Comparison of ENCODE assay signal across 15 cellular contexts in the genomic region with DNA sequence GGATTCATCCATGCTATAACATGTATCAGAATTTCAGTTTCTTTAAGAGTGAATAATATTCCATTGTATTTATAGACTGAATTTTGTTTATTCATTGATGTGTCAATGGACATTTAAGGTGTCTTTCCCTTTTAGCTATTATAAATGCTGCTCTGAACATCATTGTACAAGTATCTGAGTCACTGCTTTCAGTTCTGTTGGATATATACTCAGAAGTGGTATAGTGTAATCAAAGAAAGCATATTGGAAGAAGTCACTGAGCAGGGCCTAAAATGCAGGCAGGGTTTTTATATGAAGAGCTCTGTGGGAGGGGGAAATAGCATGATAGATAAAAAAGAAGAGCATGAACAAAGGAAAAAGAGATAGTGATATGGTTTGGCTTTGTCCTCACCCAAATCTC. TPM values are rescaled to one million over a fixed set of nuclear protein-coding genes. Genes with fewer than 3 reads are reported as not detected.
DNase-seq lines count a peak whose midpoint lies in the region; ATAC-seq lines count a peak whose summit lies in the region.
"Had no signal": no experiment of that assay in that cellular context is flagged by ENCODE, and none has a peak within 500 bp of the region (broad histone marks: within the 10 kb centered on the region; RNA-seq: fewer than 3 reads in every experiment).

No MANE protein-coding gene starts in this region.

- no peak overlapping the region for H3K4me3 Mint-ChIP-seq in activated CD4-positive, alpha-beta T cell treated with anti-CD3 and anti-CD28 coated beads for 36 hours
- H3K4me3 Mint-ChIP-seq in activated CD4-positive, alpha-beta T cell treated with anti-CD3 and anti-CD28 coated beads, Interleukin-2, amount 10 ng/mL, durations not matched to agents 24 days and 14 days, result no peak overlapping the region
- no peak overlapping the region for H3K4me3 Mint-ChIP-seq in activated T-cell treated with anti-CD3 and anti-CD28 coated beads, Interleukin-2, amount 50 U/mL, for 72 hours
- H3K4me3 Mint-ChIP-seq: B cell; CD4-positive, CD25-positive, alpha-beta regulatory T cell; CD8-positive, alpha-beta T cell; HFFc6 had no signal

- peak overlapping the region; percentile 9 for H3K27ac Mint-ChIP-seq in activated CD4-positive, alpha-beta T cell treated with anti-CD3 and anti-CD28 coated beads for 36 hours
- H3K27ac Mint-ChIP-seq in activated CD4-positive, alpha-beta T cell treated with anti-CD3 and anti-CD28 coated beads, Interleukin-2, amount 10 ng/mL, durations not matched to agents 24 days and 14 days, result no peak overlapping the region
- H3K27ac Mint-ChIP-seq in activated T-cell treated with anti-CD3 and anti-CD28 coated beads, Interleukin-2, amount 50 U/mL, for 72 hours, result peak overlapping the region; percentile 30
- H3K27ac Mint-ChIP-seq in activated naive CD4-positive, alpha-beta T cell treated with anti-CD3 and anti-CD28 coated beads, Interleukin-2, amount 50 U/mL, for 72 hours, result no peak overlapping the region
- H3K27ac Mint-ChIP-seq: B cell; CD4-positive, CD25-positive, alpha-beta regulatory T cell; CD8-positive, alpha-beta T cell; HFFc6 had no signal

- no peak for DNase-seq in activated CD4-positive, alpha-beta T cell treated with anti-CD3 and anti-CD28 coated beads for 36 hours
- no peak for DNase-seq in activated CD4-positive, alpha-beta T cell treated with anti-CD3 and anti-CD28 coated beads, Interleukin-2, amount 10 ng/mL, durations not matched to agents 24 days and 14 days
- DNase-seq in activated T-cell treated with anti-CD3 and anti-CD28 coated beads, Interleukin-2, amount 50 U/mL, for 72 hours, result no peak
- no peak for DNase-seq in activated T-cell treated with anti-CD3 and anti-CD28 coated beads, Interleukin-2, amount 50 U/mL, for 1 hour
- no peak for DNase-seq in activated naive CD4-positive, alpha-beta T cell treated with anti-CD3 and anti-CD28 coated beads, Interleukin-2, amount 50 U/mL, for 72 hours (ENCODE audit: low spot score in 2 of 2)
- no peak for DNase-seq in activated naive CD4-positive, alpha-beta T cell (lab: John Stamatoyannopoulos, UW)
- no peak for DNase-seq in NCI-H1436 treated with DMSO at 0.1 percent for 48 hours (lab: John Stamatoyannopoulos, UW)
- DNase-seq: Caco-2; CD4-positive, CD25-positive, alpha-beta regulatory T cell; CD8-positive, alpha-beta T cell; DMS153; DND-41; GOT3; HFFc6 had no signal

- CTCF ChIA-PET in activated CD4-positive, alpha-beta T cell treated with anti-CD3 and anti-CD28 coated beads for 36 hours (lab: Charles Lee), result no interaction called here

- peaks cover 82% of the 10 kb centered on the region for H3K36me3 Mint-ChIP-seq in activated CD4-positive, alpha-beta T cell treated with anti-CD3 and anti-CD28 coated beads for 36 hours (ENCODE audit: low read depth)
- peaks cover 77% of the 10 kb centered on the region for H3K36me3 Mint-ChIP-seq in activated CD4-positive, alpha-beta T cell treated with anti-CD3 and anti-CD28 coated beads, Interleukin-2, amount 10 ng/mL, durations not matched to agents 24 days and 14 days (ENCODE audit: low read depth)
- peaks cover 30 to 63% of the 10 kb centered on the region in 2 donors for H3K36me3 Mint-ChIP-seq in activated T-cell treated with anti-CD3 and anti-CD28 coated beads, Interleukin-2, amount 50 U/mL, for 72 hours (ENCODE audit: insufficient read depth in 2 of 2)
- peaks cover 62 to 80% of the 10 kb centered on the region in 2 donors for H3K36me3 Mint-ChIP-seq in activated naive CD4-positive, alpha-beta T cell treated with anti-CD3 and anti-CD28 coated beads, Interleukin-2, amount 50 U/mL, for 72 hours

- peaks cover 13% of the 10 kb centered on the region for H3K4me1 Mint-ChIP-seq in activated CD4-positive, alpha-beta T cell treated with anti-CD3 and anti-CD28 coated beads for 36 hours
- no peaks in the 10 kb centered on the region for H3K4me1 Mint-ChIP-seq in activated CD4-positive, alpha-beta T cell treated with anti-CD3 and anti-CD28 coated beads, Interleukin-2, amount 10 ng/mL, durations not matched to agents 24 days and 14 days
- H3K4me1 Mint-ChIP-seq in activated T-cell treated with anti-CD3 and anti-CD28 coated beads, Interleukin-2, amount 50 U/mL, for 72 hours (ENCODE audit: low read depth), result peaks cover 23% of the 10 kb centered on the region
- H3K4me1 Mint-ChIP-seq: B cell had no signal

- peaks cover 13% of the 10 kb centered on the region for H3K9me3 Mint-ChIP-seq in activated CD4-positive, alpha-beta T cell treated with anti-CD3 and anti-CD28 coated beads for 36 hours (ENCODE audit: low read depth)
- peaks cover 23% of the 10 kb centered on the region for H3K9me3 Mint-ChIP-seq in activated CD4-positive, alpha-beta T cell treated with anti-CD3 and anti-CD28 coated beads, Interleukin-2, amount 10 ng/mL, durations not matched to agents 24 days and 14 days
- peaks cover 3 to 9% of the 10 kb centered on the region in 2 donors for H3K9me3 Mint-ChIP-seq in activated T-cell treated with anti-CD3 and anti-CD28 coated beads, Interleukin-2, amount 50 U/mL, for 72 hours
- H3K9me3 Mint-ChIP-seq in activated naive CD4-positive, alpha-beta T cell treated with anti-CD3 and anti-CD28 coated beads, Interleukin-2, amount 50 U/mL, for 72 hours, result peaks cover 3 to 18% of the 10 kb centered on the region in 2 donors

- ATAC-seq in activated CD4-positive, alpha-beta T cell treated with anti-CD3 and anti-CD28 coated beads for 36 hours, result peak; percentile 80
- peak in 1 of 2 donors; percentile 58 for ATAC-seq in activated T-cell treated with anti-CD3 and anti-CD28 coated beads, Interleukin-2, amount 50 U/mL, for 72 hours (replicated peaks in 1 of 2)
- ATAC-seq in activated naive CD4-positive, alpha-beta T cell treated with anti-CD3 and anti-CD28 coated beads, Interleukin-2, amount 50 U/mL, for 72 hours, result peak; percentile 37 to 64
- ATAC-seq: CD8-positive, alpha-beta T cell had no signal

- intact Hi-C loops in activated CD4-positive, alpha-beta T cell treated with anti-CD3 and anti-CD28 coated beads for 36 hours (cut with DNase I, micrococcal nuclease), result no loop called here
- intact Hi-C loops in activated CD4-positive, alpha-beta T cell treated with anti-CD3 and anti-CD28 coated beads, Interleukin-2, amount 10 ng/mL, durations not matched to agents 24 days and 14 days (cut with micrococcal nuclease), result no loop called here

- POLR2A ChIA-PET in activated CD4-positive, alpha-beta T cell treated with anti-CD3 and anti-CD28 coated beads for 36 hours (lab: Charles Lee), result interaction anchor here (0.5 kb wide), 1 partner anchor 8 kb away, joined by 3 read pairs; no protein-coding TSS in a partner anchor

- no peaks in the 10 kb centered on the region for H3K27me3 Mint-ChIP-seq in activated CD4-positive, alpha-beta T cell treated with anti-CD3 and anti-CD28 coated beads for 36 hours
- no peaks in the 10 kb centered on the region for H3K27me3 Mint-ChIP-seq in activated CD4-positive, alpha-beta T cell treated with anti-CD3 and anti-CD28 coated beads, Interleukin-2, amount 10 ng/mL, durations not matched to agents 24 days and 14 days
- H3K27me3 Mint-ChIP-seq in activated T-cell treated with anti-CD3 and anti-CD28 coated beads, Interleukin-2, amount 50 U/mL, for 72 hours (ENCODE audit: low read depth), result no peaks in the 10 kb centered on the region
- H3K27me3 Mint-ChIP-seq: B cell; CD4-positive, CD25-positive, alpha-beta regulatory T cell had no signal

RNA-seq across cellular contexts. Expression of gene TYW3, which starts 22.5 kb away (rescaled TPM):
- total RNA-seq in activated CD4-positive, alpha-beta T cell treated with anti-CD3 and anti-CD28 coated beads for 36 hours, result 10 to 100 TPM; 29.9 to 33.7 TPM
- total RNA-seq in activated CD4-positive, alpha-beta T cell treated with anti-CD3 and anti-CD28 coated beads, Interleukin-2, amount 10 ng/mL, durations not matched to agents 24 days and 14 days, result 39.8 and 40.0 TPM in 2 replicates
- 10 to 100 TPM; 19.4 to 22.9 TPM for total RNA-seq in activated T-cell treated with anti-CD3 and anti-CD28 coated beads, Interleukin-2, amount 50 U/mL, for 72 hours
- 10 to 100 TPM; 32.5 to 55.0 TPM for total RNA-seq in activated naive CD4-positive, alpha-beta T cell treated with anti-CD3 and anti-CD28 coated beads, Interleukin-2, amount 50 U/mL, for 72 hours

RNA-seq across cellular contexts. Expression of gene CRYZ, which starts 22.6 kb away (rescaled TPM):
- total RNA-seq in activated CD4-positive, alpha-beta T cell treated with anti-CD3 and anti-CD28 coated beads for 36 hours, result 10 to 100 TPM; 26.7 to 34.2 TPM
- 18.6 and 20.0 TPM in 2 replicates for total RNA-seq in activated CD4-positive, alpha-beta T cell treated with anti-CD3 and anti-CD28 coated beads, Interleukin-2, amount 10 ng/mL, durations not matched to agents 24 days and 14 days
- 10 to 100 TPM; 15.6 to 19.5 TPM for total RNA-seq in activated T-cell treated with anti-CD3 and anti-CD28 coated beads, Interleukin-2, amount 50 U/mL, for 72 hours
- 10 to 100 TPM; 27.9 to 45.0 TPM for total RNA-seq in activated naive CD4-positive, alpha-beta T cell treated with anti-CD3 and anti-CD28 coated beads, Interleukin-2, amount 50 U/mL, for 72 hours

Comparison
In these comparisons a context has a peak if more than half of its experiments do, and no peak if none do; other contexts are left out.
1. H3K27ac Mint-ChIP-seq: peak in activated CD4-positive, alpha-beta T cell treated with anti-CD3 and anti-CD28 coated beads for 36 hours (single experiment) and activated T-cell treated with anti-CD3 and anti-CD28 coated beads, Interleukin-2, amount 50 U/mL, for 72 hours (single experiment); none in activated CD4-positive, alpha-beta T cell treated with anti-CD3 and anti-CD28 coated beads, Interleukin-2, amount 10 ng/mL, durations not matched to agents 24 days and 14 days (single experiment) and activated naive CD4-positive, alpha-beta T cell treated with anti-CD3 and anti-CD28 coated beads, Interleukin-2, amount 50 U/mL, for 72 hours (0 of 2).